ENCODE assay signal across 18 cellular contexts in genomic region chr5:122874179-122874875, GRCh38.
"Had no signal": no experiment of that assay in that cellular context is flagged by ENCODE, and none has a peak within 500 bp of the region (broad histone marks: within the 10 kb centered on the region; RNA-seq: fewer than 3 reads in every experiment).

No MANE protein-coding gene starts in this region.

- H3K9me3 ChIP-seq: ascending aorta, colonic mucosa, heart left ventricle had no signal

- ATAC-seq: heart left ventricle; natural killer cell; right cardiac atrium; stimulated activated naive B cell treated with anti-CD40 and anti-IgM and Interleukin-4, amounts not matched to agents 10 μg/mL and 1 μg/mL and 100 μg/mL, for 72 hours; T-cell had no signal

- H3K4me1 ChIP-seq: ascending aorta, colonic mucosa had no signal

- DNase-seq: activated CD4-positive, alpha-beta memory T cell treated with anti-CD3 and anti-CD28 coated beads, Interleukin-2, amount 10 ng/mL, durations not matched to agents 7 days and 5 days; activated naive CD8-positive, alpha-beta T cell treated with anti-CD3 and anti-CD28 coated beads, Interleukin-2, amount 10 ng/mL, durations not matched to agents 7 days and 5 days; activated T-cell treated with anti-CD3 and anti-CD28 coated beads, Interleukin-2, amount 50 U/mL, for 48 hours; colonic mucosa; effector CD8-positive, alpha-beta T cell; foreskin melanocyte; heart left ventricle; islet precursor cell; natural killer cell; right cardiac atrium; stimulated activated CD4-positive, alpha-beta T cell treated with anti-CD3 and anti-CD28 coated beads, Interleukin-1b, Interleukin-23, amount 100 ng/mL, for 48 hours; stimulated activated naive B cell treated with anti-CD40 and anti-IgM and Interleukin-4, amounts not matched to agents 10 μg/mL and 1 μg/mL and 100 μg/mL, for 72 hours; substantia nigra; T-cell; T1000 had no signal

- H3K27ac ChIP-seq: ascending aorta, cardiac muscle cell, colonic mucosa, heart left ventricle, VCaP had no signal

- H3K27me3 ChIP-seq: ascending aorta, cardiac muscle cell, colonic mucosa, heart left ventricle had no signal

- H3K36me3 ChIP-seq: ascending aorta, cardiac muscle cell, colonic mucosa, heart left ventricle had no signal

- H3K4me3 ChIP-seq: ascending aorta, cardiac muscle cell, colonic mucosa, heart left ventricle had no signal
